In genomic region chr15:42547926-42548257, GRCh38 we compare ENCODE assay signal across 8 cellular contexts. TPM values are rescaled to one million over a fixed set of nuclear protein-coding genes. Genes with fewer than 3 reads are reported as not detected.
DNase-seq lines count a peak whose midpoint lies in the region; ATAC-seq, FAIRE-seq and TF ChIP-seq lines count a peak whose summit lies in the region.

No MANE protein-coding gene starts in this region.

- dilution Hi-C loops in keratinocyte (cut with MboI; ENCODE audit: extremely low pct_ligation_motif_present, low sequenced_read_pairs) = no loop called here

- H3K4me1 ChIP-seq in HUES48 (ENCODE audit: control insufficient read depth, insufficient read depth, low read length) = 0 out of 2 replicates have a peak, but pooled peaks cover 7% of the 10 kb centered on the region
- peaks cover 10% of the 10 kb centered on the region for H3K4me1 ChIP-seq in body of pancreas
- peaks cover 21% of the 10 kb centered on the region for H3K4me1 ChIP-seq in keratinocyte (ENCODE audit: control insufficient read depth, extremely low read depth, insufficient read depth, low read length)
- peaks cover 19% of the 10 kb centered on the region for H3K4me1 ChIP-seq in stomach smooth muscle (ENCODE audit: control insufficient read depth, insufficient read depth, low read length)

- 1 to 2% methylated on average over 7 to 9 of the region's 9 CpGs for WGBS in body of pancreas, 2 donors

- peaks cover 41% of the 10 kb centered on the region for H3K79me2 ChIP-seq in keratinocyte (ENCODE audit: control insufficient read depth, insufficient read depth, low read length)

- H3K9me3 ChIP-seq in HUES48 (ENCODE audit: control insufficient read depth, insufficient read depth, low read length) (no peaks in the 10 kb centered on the region), body of pancreas (no peaks in the 10 kb centered on the region), keratinocyte (ENCODE audit: control insufficient read depth, low read depth, low read length) (no peaks in the 10 kb centered on the region), stomach smooth muscle (ENCODE audit: control insufficient read depth in 2 of 2, low read length in 2 of 2) (no peaks in the 10 kb centered on the region)

- peak; percentile 18 for ATAC-seq in GM18511 (IDR thresholded peaks at IDR 0.05; ENCODE audit: unreplicated experiment)
- peak; percentile 6 for ATAC-seq in body of pancreas
- ATAC-seq in HG02678 (IDR thresholded peaks at IDR 0.05; ENCODE audit: unreplicated experiment) = no peak
- no peak for ATAC-seq in HG02973 (IDR thresholded peaks at IDR 0.05; ENCODE audit: unreplicated experiment)

- H3K36me3 ChIP-seq in HUES48 (ENCODE audit: control insufficient read depth, insufficient read depth, low read length) (peaks cover 20% of the 10 kb centered on the region), body of pancreas (replicated peaks in 1 of 2; ENCODE audit: insufficient read depth in 1 of 2, low read depth in 2 of 2) (peaks cover 0 to 5% of the 10 kb centered on the region in 2 donors), keratinocyte (ENCODE audit: control insufficient read depth in 2 of 2, extremely low read depth in 1 of 2, insufficient read depth in 2 of 2, low read length in 2 of 2) (peaks cover 2 to 8% of the 10 kb centered on the region in 2 experiments), stomach smooth muscle (ENCODE audit: control insufficient read depth in 2 of 2, insufficient read depth in 2 of 2, low read length in 2 of 2) (peaks cover 10 to 14% of the 10 kb centered on the region in 2 donors)

- H3K4me2 ChIP-seq in keratinocyte (ENCODE audit: control insufficient read depth, extremely low read depth, insufficient read depth, low read depth, low read length) = peak overlapping the region; percentile 66

- no peak for FAIRE-seq in keratinocyte (lab: Jason Lieb, UNC)

- TF ChIP-seq POLR2A in body of pancreas (IDR thresholded peaks at IDR 0.05) = no peak

- H3K9me1 ChIP-seq in keratinocyte (ENCODE audit: control insufficient read depth, extremely low read depth, insufficient read depth, low read length) = no peaks in the 10 kb centered on the region

- peak overlapping the region; percentile 94 for H3K4me3 ChIP-seq in HUES48 (ENCODE audit: low read depth, low read length)
- H3K4me3 ChIP-seq in body of pancreas = peak overlapping the region; percentile 89 to 91
- peak overlapping the region; percentile 78 to 99 (median 81) for H3K4me3 ChIP-seq in keratinocyte (ENCODE audit: control insufficient read depth in 2 of 3, extremely low read depth in 1 of 3, insufficient read depth in 2 of 3, low read depth in 1 of 3, low read length in 3 of 3)
- H3K4me3 ChIP-seq in stomach smooth muscle (ENCODE audit: low read length in 2 of 2) = peak overlapping the region; percentile 96 to 97

- H3K9ac ChIP-seq in HUES48 (ENCODE audit: low read depth, low read length) = peak overlapping the region; percentile 92; the same call in 1 of the 2 replicates
- H3K9ac ChIP-seq in keratinocyte (ENCODE audit: control insufficient read depth, extremely low read depth, insufficient read depth, low read length) = peak overlapping the region; percentile 98
- peak overlapping the region; percentile 98 for H3K9ac ChIP-seq in stomach smooth muscle (ENCODE audit: low read length in 2 of 2)

- H2AFZ ChIP-seq in keratinocyte (ENCODE audit: control insufficient read depth, low read length) = peak overlapping the region; percentile 98

- H3K27me3 ChIP-seq in HUES48 (ENCODE audit: control insufficient read depth, insufficient read depth, low read length) (no peaks in the 10 kb centered on the region), body of pancreas (no peaks in the 10 kb centered on the region), keratinocyte (ENCODE audit: control insufficient read depth, extremely low read depth, insufficient read depth, low read length) (no peaks in the 10 kb centered on the region), stomach smooth muscle (ENCODE audit: control insufficient read depth in 1 of 2, insufficient read depth in 2 of 2, low read length in 2 of 2) (no peaks in the 10 kb centered on the region)

- peak overlapping the region; percentile 63 for H3K27ac ChIP-seq in HUES48 (ENCODE audit: low read depth, low read length)
- peak overlapping the region; percentile 71 to 92 (median 81) for H3K27ac ChIP-seq in body of pancreas
- peak overlapping the region; percentile 93 for H3K27ac ChIP-seq in keratinocyte (ENCODE audit: control insufficient read depth, insufficient read depth, low read length)
- H3K27ac ChIP-seq in stomach smooth muscle (ENCODE audit: low read length) = peak overlapping the region; percentile 93

- DNase-seq in body of pancreas (no peak), keratinocyte (ENCODE audit: low read depth, low spot score) (no peak), GDM1 (lab: John Stamatoyannopoulos, UW) (no peak)

- intact Hi-C loops in body of pancreas (cut with DNase I) = no loop called here

- TF ChIP-seq CTCF in body of pancreas (IDR thresholded peaks at IDR 0.05) (no peak), keratinocyte (optimal IDR thresholded peaks at IDR 0.05 in 1 of 3, IDR thresholded peaks at IDR 0.05 in 1 of 3, conservative IDR thresholded peaks at IDR 0.05 in 1 of 3; ENCODE audit: extremely low read depth in 1 of 3, insufficient read depth in 2 of 3, low read length in 3 of 3) (no peak)

- H4K20me1 ChIP-seq in keratinocyte (ENCODE audit: control insufficient read depth, extremely low read depth, insufficient read depth, low read length) = no peaks in the 10 kb centered on the region

RNA-seq across cellular contexts. Expression of gene LRRC57, which starts 0.7 kb away (rescaled TPM):
- total RNA-seq in body of pancreas = 1 to 10 TPM; 6.9 to 8.3 TPM
- polyA plus RNA-seq in keratinocyte = 11.1 to 22.1 TPM (median 12.8 TPM) in 3 replicates
- 21.1 TPM for polyA plus RNA-seq in keratinocyte (2011; ENCODE audit: low read depth)
- 18.5 and 24.1 TPM in 2 replicates for polyA plus RNA-seq in keratinocyte (2011; cell fraction: cytosol; rRNA removed)
- 20.3 and 21.7 TPM in 2 replicates for polyA plus RNA-seq in keratinocyte (2011; cell fraction: nucleus; rRNA removed)
- 13.6 and 16.8 TPM in 2 replicates for polyA plus RNA-seq in keratinocyte (2012; ENCODE audit: low replicate concordance)
- polyA minus RNA-seq in keratinocyte = 11.9 to 19.1 TPM (median 16.0 TPM) in 3 replicates
- 5.4 TPM for polyA minus RNA-seq in keratinocyte (2011; cell fraction: cytosol; rRNA and poly(A)+ RNA removed)
- 2.5 and 9.2 TPM in 2 replicates for polyA minus RNA-seq in keratinocyte (2011; cell fraction: nucleus; rRNA and poly(A)+ RNA removed)

RNA-seq across cellular contexts. Expression of gene HAUS2, which starts 0.7 kb away (rescaled TPM):
- total RNA-seq in body of pancreas = 10 to 100 TPM in 1 of 2 donors, 1 to 10 TPM in 1; 8.6 to 24.7 TPM
- 17.6 to 36.3 TPM (median 22.8 TPM) in 3 replicates for polyA plus RNA-seq in keratinocyte
- polyA plus RNA-seq in keratinocyte (2011; ENCODE audit: low read depth) = 29.7 TPM
- 18.3 and 38.4 TPM in 2 replicates for polyA plus RNA-seq in keratinocyte (2011; cell fraction: cytosol; rRNA removed)
- 11.4 and 11.9 TPM in 2 replicates for polyA plus RNA-seq in keratinocyte (2011; cell fraction: nucleus; rRNA removed)
- 16.0 and 16.2 TPM in 2 replicates for polyA plus RNA-seq in keratinocyte (2012; ENCODE audit: low replicate concordance)
- 2.2 to 21.2 TPM (median 7.8 TPM) in 3 replicates for polyA minus RNA-seq in keratinocyte
- 7.9 TPM for polyA minus RNA-seq in keratinocyte (2011; cell fraction: cytosol; rRNA and poly(A)+ RNA removed)
- 2.7 and 9.5 TPM in 2 replicates for polyA minus RNA-seq in keratinocyte (2011; cell fraction: nucleus; rRNA and poly(A)+ RNA removed)

RNA-seq across cellular contexts. Expression of gene STARD9, which starts 27.5 kb away (rescaled TPM):
- 1 to 10 TPM; 1.3 to 4.7 TPM for total RNA-seq in body of pancreas
- polyA plus RNA-seq in keratinocyte = 0.71 to 0.85 TPM (median 0.76 TPM) in 3 replicates
- 0.80 TPM for polyA plus RNA-seq in keratinocyte (2011; ENCODE audit: low read depth)
- polyA plus RNA-seq in keratinocyte (2011; cell fraction: cytosol; rRNA removed) = 0.32 and 0.36 TPM in 2 replicates
- 3.3 and 5.0 TPM in 2 replicates for polyA plus RNA-seq in keratinocyte (2011; cell fraction: nucleus; rRNA removed)
- 0.65 and 1.0 TPM in 2 replicates for polyA plus RNA-seq in keratinocyte (2012; ENCODE audit: low replicate concordance)
- 2.3 to 3.9 TPM (median 3.7 TPM) in 3 replicates for polyA minus RNA-seq in keratinocyte
- polyA minus RNA-seq in keratinocyte (2011; cell fraction: cytosol; rRNA and poly(A)+ RNA removed) = 0.19 TPM
- polyA minus RNA-seq in keratinocyte (2011; cell fraction: nucleus; rRNA and poly(A)+ RNA removed) = 3.1 and 6.1 TPM in 2 replicates

RNA-seq across cellular contexts. Expression of gene SNAP23, which starts 52.5 kb away (rescaled TPM):
- total RNA-seq in body of pancreas = 10 to 100 TPM; 29.8 to 42.2 TPM
- 37.0 to 68.4 TPM (median 55.1 TPM) in 3 replicates for polyA plus RNA-seq in keratinocyte
- 134 TPM for polyA plus RNA-seq in keratinocyte (2011; ENCODE audit: low read depth)
- 37.2 and 67.8 TPM in 2 replicates for polyA plus RNA-seq in keratinocyte (2011; cell fraction: cytosol; rRNA removed)
- polyA plus RNA-seq in keratinocyte (2011; cell fraction: nucleus; rRNA removed) = 46.3 and 63.0 TPM in 2 replicates
- 37.0 and 76.4 TPM in 2 replicates for polyA plus RNA-seq in keratinocyte (2012; ENCODE audit: low replicate concordance)
- polyA minus RNA-seq in keratinocyte = 12.1 to 43.1 TPM (median 24.5 TPM) in 3 replicates
- polyA minus RNA-seq in keratinocyte (2011; cell fraction: cytosol; rRNA and poly(A)+ RNA removed) = 57.9 TPM
- polyA minus RNA-seq in keratinocyte (2011; cell fraction: nucleus; rRNA and poly(A)+ RNA removed) = 15.1 and 32.9 TPM in 2 replicates

RNA-seq across cellular contexts. Expression of gene ZNF106, which starts 57.0 kb away (rescaled TPM):
- total RNA-seq in body of pancreas = 10 to 100 TPM; 28.0 to 37.6 TPM
- 13.0 to 24.6 TPM (median 17.8 TPM) in 3 replicates for polyA plus RNA-seq in keratinocyte
- polyA plus RNA-seq in keratinocyte (2011; ENCODE audit: low read depth) = 37.0 TPM
- 11.3 and 17.2 TPM in 2 replicates for polyA plus RNA-seq in keratinocyte (2011; cell fraction: cytosol; rRNA removed)
- polyA plus RNA-seq in keratinocyte (2011; cell fraction: nucleus; rRNA removed) = 19.3 and 27.1 TPM in 2 replicates
- polyA plus RNA-seq in keratinocyte (2012; ENCODE audit: low replicate concordance) = 9.7 and 20.3 TPM in 2 replicates
- polyA minus RNA-seq in keratinocyte = 35.1 to 95.5 TPM (median 38.4 TPM) in 3 replicates
- 23.2 TPM for polyA minus RNA-seq in keratinocyte (2011; cell fraction: cytosol; rRNA and poly(A)+ RNA removed)
- 37.1 and 67.1 TPM in 2 replicates for polyA minus RNA-seq in keratinocyte (2011; cell fraction: nucleus; rRNA and poly(A)+ RNA removed)

Comparison
In these comparisons a context has a peak if more than half of its experiments do, and no peak if none do; other contexts are left out.
1. ATAC-seq: peak in GM18511 (single experiment) and body of pancreas (single experiment); none in HG02678 (single experiment) and HG02973 (single experiment).
2. Peak in every context shown above with its lines, with median percentiles within 50 percentile points of each other: H3K27ac ChIP-seq, H3K4me3 ChIP-seq and H3K9ac ChIP-seq.